11 cellular contexts compared by ENCODE assay signal in the genomic region with DNA sequence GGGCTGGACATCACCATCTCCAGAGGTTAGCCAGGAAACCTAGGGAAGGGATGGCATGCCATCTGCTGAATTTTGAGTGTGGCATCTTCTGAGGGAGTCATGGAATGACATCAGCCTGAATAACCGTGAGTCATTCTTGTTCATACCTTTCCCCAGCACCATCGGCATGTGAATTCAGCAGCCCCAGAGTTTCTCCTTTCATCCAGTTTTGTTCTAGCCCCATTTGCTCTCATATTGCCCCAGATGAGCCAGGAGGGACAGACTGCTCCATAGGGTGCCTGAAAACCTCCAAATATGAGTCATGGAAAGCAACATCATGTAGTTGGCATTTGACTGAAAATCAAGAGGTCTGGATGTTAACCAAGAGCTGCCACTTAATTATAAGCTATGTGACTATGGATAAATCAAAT.
DNase-seq lines count a peak whose midpoint lies in the region; ATAC-seq, FAIRE-seq and TF ChIP-seq lines count a peak whose summit lies in the region.
"Had no signal": no experiment of that assay in that cellular context is flagged by ENCODE, and none has a peak within 500 bp of the region (broad histone marks: within the 10 kb centered on the region; RNA-seq: fewer than 3 reads in every experiment).

No MANE protein-coding gene starts in this region.

- H3K9ac ChIP-seq in K562 (ENCODE audit: insufficient read depth in 1 of 2, low read depth in 2 of 2, low read length in 2 of 2), result no peak overlapping the region
- no peak overlapping the region for H3K9ac ChIP-seq in colonic mucosa (ENCODE audit: low read depth in 2 of 2, low read length in 2 of 2)

- H3K27me3 ChIP-seq in K562 (ENCODE audit: control insufficient read depth in 2 of 2, insufficient read depth in 2 of 2, low read length in 2 of 2) (0 out of 5 replicates have a peak, but pooled peaks cover 0 to 3% of the 10 kb centered on the region in 2 experiments), colonic mucosa (no peaks in the 10 kb centered on the region)

- no peak overlapping the region for H3K27ac ChIP-seq in K562 (ENCODE audit: extremely low read depth, low read depth, low read length)
- no peak overlapping the region for H3K27ac ChIP-seq in colonic mucosa

- CTCF ChIA-PET in K562 (lab: Yijun Ruan, JAX; ENCODE audit: low intra/inter-chr PET ratio), result no interaction called here

- in situ Hi-C loops in K562 (cut with MboI), result no loop called here

- H3K4me1 ChIP-seq in K562 (replicated peaks in 1 of 2; ENCODE audit: control insufficient read depth in 2 of 2, insufficient read depth in 2 of 2, low read length in 2 of 2) (peaks cover 0 to 5% of the 10 kb centered on the region in 2 experiments; a peak in 3 of 5 replicates), colonic mucosa (no peaks in the 10 kb centered on the region)

- TF ChIP-seq RAD21 in Ishikawa (IDR thresholded peaks at IDR 0.05; ENCODE audit: low read depth) (peak; percentile 19), K562 (CRISPR knock-in tag; conservative IDR thresholded peaks at IDR 0.05 in 1 of 2, IDR thresholded peaks at IDR 0.05 in 1 of 2) (no peak)

- no peak for TF ChIP-seq CTCF in AG09319 (IDR thresholded peaks at IDR 0.05; ENCODE audit: low read depth, low read length)
- no peak for TF ChIP-seq CTCF in K562 (IDR thresholded peaks at IDR 0.05 in 2 of 3, conservative IDR thresholded peaks at IDR 0.05 in 1 of 3; ENCODE audit: insufficient read depth in 2 of 3, low read depth in 1 of 3, low read length in 3 of 3)
- no peak for TF ChIP-seq CTCF in colonic mucosa (IDR thresholded peaks at IDR 0.05)

- no peaks in the 10 kb centered on the region for H3K9me3 ChIP-seq in K562 (replicated peaks; ENCODE audit: control insufficient read depth, insufficient read depth, low read depth, low read length)
- no peaks in the 10 kb centered on the region for H3K9me3 ChIP-seq in colonic mucosa

- peak; percentile 44 for DNase-seq in AG09319 (ENCODE audit: extremely low read depth, low read depth)
- no peak for DNase-seq in K562 (ENCODE audit: extremely low read depth in 1 of 4, low spot score in 3 of 4)
- peak; percentile 88 for DNase-seq in kidney glomerular epithelial cell (lab: John Stamatoyannopoulos, UW)
- no peak for DNase-seq in cerebellum (ENCODE audit: low spot score)
- no peak for DNase-seq in NCI-H82 (lab: John Stamatoyannopoulos, UW)
- no peak for DNase-seq in colonic mucosa
- DNase-seq in stimulated activated CD4-positive, alpha-beta T cell treated with anti-CD3 and anti-CD28 coated beads, Interleukin-2, amount 100 ng/mL, for 48 hours, result no peak
- DNase-seq: nephron progenitor cell, T-helper 9 cell had no signal

- H3K4me3 ChIP-seq in K562 (no peak overlapping the region), colonic mucosa (no peak overlapping the region)

- no peaks in the 10 kb centered on the region for H3K9me1 ChIP-seq in K562 (ENCODE audit: control insufficient read depth, insufficient read depth, low read length)

- no peak for ATAC-seq in K562

- TF ChIP-seq EP300 in Ishikawa (IDR thresholded peaks at IDR 0.05; ENCODE audit: borderline replicate concordance) (peak; percentile 83), K562 (IDR thresholded peaks at IDR 0.05; ENCODE audit: low read length) (no peak)

- TF ChIP-seq POLR2A in K562 (conservative IDR thresholded peaks at IDR 0.05), result no peak

- no peak overlapping the region for H3K4me2 ChIP-seq in K562 (ENCODE audit: insufficient read depth, low read length)

- H3K36me3 ChIP-seq in K562 (ENCODE audit: control insufficient read depth, insufficient read depth, low read length) (no peaks in the 10 kb centered on the region), colonic mucosa (no peaks in the 10 kb centered on the region)

- no peaks in the 10 kb centered on the region for H3K79me2 ChIP-seq in K562 (ENCODE audit: control insufficient read depth, insufficient read depth, low read length)

- POLR2A ChIA-PET in K562 (lab: Yijun Ruan, JAX), result interaction anchor here (0.7 kb wide), 1 partner anchor 57 kb away, joined by 3 read pairs; no protein-coding TSS in a partner anchor

- intact Hi-C loops in K562 (cut with micrococcal nuclease), result no loop called here
- intact Hi-C loops in colonic mucosa (cut with DNase I), result no loop called here

- WGBS in K562 (ENCODE audit: insufficient coverage, low coverage, missing lambda C conversion rate), result 11% methylated on average over 2 of the region's 2 CpGs

- BruUV-seq in K562 (replicated peaks; lab: Mats Ljungman, UMichigan), result no TSS peak

- H4K20me1 ChIP-seq in K562 (replicated peaks; ENCODE audit: control insufficient read depth, insufficient read depth, low read length), result no peaks in the 10 kb centered on the region

- no peak for FAIRE-seq in K562 (lab: Jason Lieb, UNC)
- FAIRE-seq: colon had no signal

- no peak overlapping the region for H2AFZ ChIP-seq in K562 (ENCODE audit: low read depth, low read length)

TF ChIP-seq in Ishikawa, 13 proteins besides CTCF, POLR2A, EP300 and RAD21 (continues in another document):
- TF ChIP-seq, protein P1, sequence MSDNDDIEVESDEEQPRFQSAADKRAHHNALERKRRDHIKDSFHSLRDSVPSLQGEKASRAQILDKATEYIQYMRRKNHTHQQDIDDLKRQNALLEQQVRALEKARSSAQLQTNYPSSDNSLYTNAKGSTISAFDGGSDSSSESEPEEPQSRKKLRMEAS (IDR thresholded peaks at IDR 0.05), result no peak
- TF ChIP-seq TCF12 (IDR thresholded peaks at IDR 0.05; ENCODE audit: low read depth), result peak; percentile 65; the same call in 1 of the 2 replicates
- peak; percentile 33; the same call in 1 of the 2 replicates for TF ChIP-seq NFIC (IDR thresholded peaks at IDR 0.05)
- peak; percentile 50 for TF ChIP-seq TEAD4 (IDR thresholded peaks at IDR 0.05)
- TF ChIP-seq CREB1 (IDR thresholded peaks at IDR 0.05; ENCODE audit: low read depth), result no peak
- TF ChIP-seq, protein P2, sequence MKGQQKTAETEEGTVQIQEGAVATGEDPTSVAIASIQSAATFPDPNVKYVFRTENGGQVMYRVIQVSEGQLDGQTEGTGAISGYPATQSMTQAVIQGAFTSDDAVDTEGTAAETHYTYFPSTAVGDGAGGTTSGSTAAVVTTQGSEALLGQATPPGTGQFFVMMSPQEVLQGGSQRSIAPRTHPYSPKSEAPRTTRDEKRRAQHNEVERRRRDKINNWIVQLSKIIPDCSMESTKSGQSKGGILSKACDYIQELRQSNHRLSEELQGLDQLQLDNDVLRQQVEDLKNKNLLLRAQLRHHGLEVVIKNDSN (IDR thresholded peaks at IDR 0.05), result no peak
- no peak; the same call in 1 of the 2 replicates for TF ChIP-seq CEBPB (IDR thresholded peaks at IDR 0.05)

TF ChIP-seq in K562, 482 proteins besides CTCF, POLR2A, EP300 and RAD21:
- TF ChIP-seq ZNF347 (CRISPR knock-in tag; IDR thresholded peaks at IDR 0.05; ENCODE audit: low read depth), result no peak
- TF ChIP-seq POLR2H (tag; IDR thresholded peaks at IDR 0.05; ENCODE audit: low read depth), result no peak
- no peak for TF ChIP-seq HNRNPL (IDR thresholded peaks at IDR 0.05; ENCODE audit: low read depth, low read length)
- TF ChIP-seq, protein P3, sequence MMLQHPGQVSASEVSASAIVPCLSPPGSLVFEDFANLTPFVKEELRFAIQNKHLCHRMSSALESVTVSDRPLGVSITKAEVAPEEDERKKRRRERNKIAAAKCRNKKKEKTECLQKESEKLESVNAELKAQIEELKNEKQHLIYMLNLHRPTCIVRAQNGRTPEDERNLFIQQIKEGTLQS (IDR thresholded peaks at IDR 0.05), result peak; percentile 61; the same call in 1 of the 2 replicates
- TF ChIP-seq, protein P3 (CRISPR knock-in tag; conservative IDR thresholded peaks at IDR 0.05), result no peak
- peak; percentile 61 for TF ChIP-seq FOSL1 (tag; conservative IDR thresholded peaks at IDR 0.05)
- TF ChIP-seq SREBF1 (IDR thresholded peaks at IDR 0.05; ENCODE audit: borderline replicate concordance, low read depth, low read length), result no peak
- TF ChIP-seq ZNF217 (CRISPR knock-in tag; IDR thresholded peaks at IDR 0.05), result no peak
- TF ChIP-seq ZNF717 (CRISPR knock-in tag; IDR thresholded peaks at IDR 0.05), result no peak
- no peak for TF ChIP-seq NFXL1 (CRISPR knock-in tag; IDR thresholded peaks at IDR 0.05)
- no peak for TF ChIP-seq RBM15 (IDR thresholded peaks at IDR 0.05; ENCODE audit: insufficient read depth, low read length)
- no peak for TF ChIP-seq PHF21A (IDR thresholded peaks at IDR 0.05; ENCODE audit: borderline replicate concordance, low read depth)
- 0 out of 2 replicates have a peak, but pooled peaks have one; percentile 12 for TF ChIP-seq JUN (IDR thresholded peaks at IDR 0.05; ENCODE audit: borderline replicate concordance, low read depth, low read length)
- TF ChIP-seq JUN (CRISPR knock-in tag; IDR thresholded peaks at IDR 0.05; ENCODE audit: borderline replicate concordance), result no peak
- no peak for TF ChIP-seq MCM7 (IDR thresholded peaks at IDR 0.05)
- no peak for TF ChIP-seq HEY1 (CRISPR knock-in tag; IDR thresholded peaks at IDR 0.05; ENCODE audit: borderline replicate concordance)
- no peak for TF ChIP-seq ETV5 (CRISPR knock-in tag; IDR thresholded peaks at IDR 0.05; ENCODE audit: low read depth)
- TF ChIP-seq, protein P4, sequence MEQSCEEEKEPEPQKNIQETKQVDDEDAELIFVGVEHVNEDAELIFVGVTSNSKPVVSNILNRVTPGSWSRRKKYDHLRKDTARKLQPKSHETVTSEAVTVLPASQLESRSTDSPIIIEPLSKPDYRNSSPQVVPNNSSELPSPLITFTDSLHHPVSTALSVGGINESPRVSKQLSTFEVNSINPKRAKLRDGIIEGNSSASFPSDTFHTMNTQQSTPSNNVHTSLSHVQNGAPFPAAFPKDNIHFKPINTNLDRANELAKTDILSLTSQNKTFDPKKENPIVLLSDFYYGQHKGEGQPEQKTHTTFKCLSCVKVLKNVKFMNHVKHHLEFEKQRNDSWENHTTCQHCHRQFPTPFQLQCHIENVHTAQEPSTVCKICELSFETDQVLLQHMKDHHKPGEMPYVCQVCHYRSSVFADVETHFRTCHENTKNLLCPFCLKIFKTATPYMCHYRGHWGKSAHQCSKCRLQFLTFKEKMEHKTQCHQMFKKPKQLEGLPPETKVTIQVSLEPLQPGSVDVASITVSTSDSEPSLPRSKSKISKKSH (CRISPR knock-in tag; IDR thresholded peaks at IDR 0.05), result no peak
- TF ChIP-seq ZNF146 (CRISPR knock-in tag; IDR thresholded peaks at IDR 0.05; ENCODE audit: unreplicated experiment), result no peak
- no peak for TF ChIP-seq MTA1 (IDR thresholded peaks at IDR 0.05; ENCODE audit: borderline replicate concordance)
- no peak for TF ChIP-seq CCAR2 (IDR thresholded peaks at IDR 0.05; ENCODE audit: low read depth, low read length)
- TF ChIP-seq ATF1 (CRISPR knock-in tag; IDR thresholded peaks at IDR 0.05), result no peak
- no peak for TF ChIP-seq ATF1 (tag; IDR thresholded peaks at IDR 0.05)

Comparison
In these comparisons a context has a peak if more than half of its experiments do, and no peak if none do; other contexts are left out.
1. DNase-seq: peak in AG09319 (single experiment) and kidney glomerular epithelial cell (single experiment); none in K562 (0 of 4), cerebellum (single experiment), NCI-H82 (single experiment), colonic mucosa (single experiment) and stimulated activated CD4-positive, alpha-beta T cell treated with anti-CD3 and anti-CD28 coated beads, Interleukin-2, amount 100 ng/mL, for 48 hours (0 of 2).